ENCODE assay signal across 8 cellular contexts in the genomic region with DNA sequence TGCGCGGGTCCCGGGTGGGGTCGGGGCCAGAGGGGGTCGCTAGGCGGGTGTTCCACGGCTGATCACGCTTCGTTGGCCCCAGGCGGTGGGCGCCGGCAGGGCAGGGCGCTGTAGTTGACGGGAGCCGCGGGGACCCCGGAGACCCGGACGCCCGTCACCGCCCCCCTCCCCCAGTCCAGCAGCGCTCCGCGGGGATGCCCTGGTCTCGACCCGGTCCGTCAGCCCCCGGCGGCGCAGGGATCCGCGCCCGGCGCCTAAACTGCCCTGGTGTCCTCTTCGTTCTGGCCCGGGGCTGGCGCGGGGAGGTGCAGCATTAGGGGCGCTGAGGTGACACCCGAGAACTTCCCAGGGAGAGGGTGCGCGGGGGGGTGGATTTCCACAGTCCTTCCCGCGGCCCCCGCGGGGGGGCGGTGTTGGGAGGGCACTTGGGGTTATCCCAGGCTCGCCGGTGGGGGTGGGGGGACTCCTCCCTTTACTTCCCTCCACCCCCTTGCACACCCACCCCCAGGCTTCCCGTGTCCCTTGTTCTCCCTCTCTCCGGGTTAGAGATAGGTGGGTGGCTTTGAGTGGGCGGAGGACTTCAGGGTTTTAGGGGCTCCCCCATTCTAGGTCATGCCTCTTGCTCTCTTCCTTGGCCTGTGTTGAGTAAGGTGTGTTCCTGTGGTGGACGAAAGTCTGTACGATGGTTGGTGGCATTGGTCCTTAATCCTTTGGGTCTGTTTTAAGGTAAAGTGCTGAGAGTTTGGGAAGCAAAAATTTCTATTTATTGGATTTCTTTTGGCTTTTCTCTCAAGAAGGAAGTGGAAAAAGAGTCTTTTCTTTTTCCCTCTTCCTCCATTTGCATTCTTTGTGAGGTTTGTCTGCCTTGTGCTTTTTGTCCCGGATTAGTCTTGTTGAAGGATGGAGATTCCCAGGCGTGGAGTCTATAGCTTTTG. TPM values are rescaled to one million over a fixed set of nuclear protein-coding genes. Genes with fewer than 3 reads are reported as not detected.
DNase-seq lines count a peak whose midpoint lies in the region; ATAC-seq, FAIRE-seq and TF ChIP-seq lines count a peak whose summit lies in the region.

No MANE protein-coding gene starts in this region.

- H3K27ac ChIP-seq in SJCRH30 (peak overlapping the region; percentile 94), pancreas (peak overlapping the region; percentile 87 to 99 (median 99)), thyroid gland (peak overlapping the region; percentile 87 to 100 (median 94))

- TF ChIP-seq CTCF in pancreas (IDR thresholded peaks at IDR 0.05) (peak in 1 of 4 donors; percentile 11), thyroid gland (IDR thresholded peaks at IDR 0.05) (peak in 2 of 6 experiments; percentile 19 to 36)

- H3K9me3 ChIP-seq in SJCRH30 (replicated peaks) (no peaks in the 10 kb centered on the region), pancreas (no peaks in the 10 kb centered on the region), thyroid gland (no peaks in the 10 kb centered on the region)

- no peak for FAIRE-seq in pancreas (lab: Jason Lieb, UNC)

- WGBS in pancreas, 2 donors: 3 to 4% methylated on average over 39 to 56 of the region's 56 CpGs
- 3 to 6% methylated on average over 9 to 14 of the region's 56 CpGs for WGBS in thyroid gland, 2 donors

- H3K4me3 ChIP-seq in SJCRH30 (peak overlapping the region; percentile 93), pancreas (peak overlapping the region; percentile 93 to 96 (median 94)), thyroid gland (replicated peaks in 1 of 3) (peak overlapping the region; percentile 52 to 96 (median 56))

- H3K27me3 ChIP-seq in SJCRH30 (no peaks in the 10 kb centered on the region), pancreas (no peaks in the 10 kb centered on the region), thyroid gland (no peaks in the 10 kb centered on the region)

- H3K4me1 ChIP-seq in SJCRH30 (peaks cover 21% of the 10 kb centered on the region), pancreas (peaks cover 9 to 35% (median 14%) of the 10 kb centered on the region in 3 donors), thyroid gland (peaks cover 13 to 27% of the 10 kb centered on the region in 2 donors)

- TF ChIP-seq POLR2A in thyroid gland (IDR thresholded peaks at IDR 0.05): no peak

- DNase-seq in Ammon's horn (ENCODE audit: low spot score) (peak; percentile 59), HS-27A (ENCODE audit: low read depth) (peak; percentile 27), SJCRH30 (peak; percentile 86 to 90), Right ventricle myocardium inferior (ENCODE audit: missing footprints) (peak; percentile 92), pancreas (peak; percentile 76 to 88 (median 86)), thyroid gland (peak; percentile 82 to 84)
- peak; percentile 70 for DNase-seq in activated naive CD4-positive, alpha-beta T cell treated with anti-CD3 and anti-CD28 coated beads, Interleukin-2, amount 50 U/mL, for 16 hours

- intact Hi-C loops in Right ventricle myocardium inferior (cut with DNase I): loop anchor here (2.0 to 5.0 kb wide), 2 partner anchors 47 to 176 kb away; partner anchors contain the start of gene PHC3
- intact Hi-C loops in pancreas (cut with DNase I): no loop called here
- intact Hi-C loops in thyroid gland (cut with DNase I): no loop called here

- H3K36me3 ChIP-seq in SJCRH30 (peaks cover 38% of the 10 kb centered on the region), pancreas (no peaks in the 10 kb centered on the region), thyroid gland (peaks cover 0 to 2% of the 10 kb centered on the region in 2 donors)

- ATAC-seq in GM19043 (IDR thresholded peaks at IDR 0.05; ENCODE audit: low read depth, unreplicated experiment) (peak; percentile 10), Right ventricle myocardium inferior (peak; percentile 21), pancreas (peak; percentile 36 to 56 (median 50))

RNA-seq across cellular contexts. Expression of gene SKIL, which starts 0.7 kb away (rescaled TPM):
- total RNA-seq in SJCRH30 (2014; rRNA removed; shearing (Covaris generic)): 82.5 and 96.4 TPM in 2 replicates
- total RNA-seq in Right ventricle myocardium inferior (14.2 TPM), pancreas (10 to 100 TPM; 14.3 to 52.1 (median 18.5) TPM), thyroid gland (10 to 100 TPM; 44.1 to 75.4 (median 58.9) TPM)
- polyA plus RNA-seq in pancreas: 1 to 10 TPM; 5.1 to 6.0 TPM

Comparison
In these comparisons a context has a peak if more than half of its experiments do, and no peak if none do; other contexts are left out.
1. Peak in every context shown above with its lines: DNase-seq, ATAC-seq, H3K4me3 ChIP-seq and H3K27ac ChIP-seq.
2. DNase-seq: peak in every context shown above with its lines; median percentile 92 in Right ventricle myocardium inferior; 88 in SJCRH30; 86 in pancreas; 83 in thyroid gland; 70 in activated naive CD4-positive, alpha-beta T cell treated with anti-CD3 and anti-CD28 coated beads, Interleukin-2, amount 50 U/mL, for 16 hours; 59 in Ammon's horn; 27 in HS-27A.